ENCODE assay signal across 15 cellular contexts in genomic region chr12:31355747-31356107, GRCh38. TPM values are rescaled to one million over a fixed set of nuclear protein-coding genes. Genes with fewer than 3 reads are reported as not detected.
DNase-seq lines count a peak whose midpoint lies in the region; ATAC-seq, FAIRE-seq and TF ChIP-seq lines count a peak whose summit lies in the region.
"Had no signal": no experiment of that assay in that cellular context is flagged by ENCODE, and none has a peak within 500 bp of the region (broad histone marks: within the 10 kb centered on the region; RNA-seq: fewer than 3 reads in every experiment).

No MANE protein-coding gene starts in this region.

- ATAC-seq in HepG2 = peak; percentile 14; the same call in 2 of the 3 replicates
- ATAC-seq in right lobe of liver = no peak
- ATAC-seq: GM12878 had no signal

- H4K5ac ChIP-seq in H1 (ENCODE audit: insufficient read length, low read depth, low read length) = no peak overlapping the region

- H2BK15ac ChIP-seq in H1 (ENCODE audit: low read length) = no peak overlapping the region

- H3K27me3 ChIP-seq in HepG2 (ENCODE audit: control insufficient read depth in 1 of 2, insufficient read depth in 2 of 2, low read length in 2 of 2) (no peaks in the 10 kb centered on the region), right lobe of liver (no peaks in the 10 kb centered on the region), H1 (replicated peaks in 1 of 4; ENCODE audit: control insufficient read depth in 3 of 4, extremely low read depth in 1 of 4, insufficient read depth in 3 of 4, low read length in 3 of 4) (no peaks in the 10 kb centered on the region), mucosa of rectum (ENCODE audit: control insufficient read depth in 2 of 2, insufficient read depth in 2 of 2, low read length in 2 of 2) (no peaks in the 10 kb centered on the region), transverse colon (no peaks in the 10 kb centered on the region)
- H3K27me3 ChIP-seq: BLaER1 had no signal

- peak overlapping the region; percentile 79 for H3K27ac ChIP-seq in HepG2 (ENCODE audit: extremely low read length, insufficient read depth, low read length)
- H3K27ac ChIP-seq in right lobe of liver = no peak overlapping the region
- H3K27ac ChIP-seq in H1 (ENCODE audit: low read depth, low read length) = no peak overlapping the region
- H3K27ac ChIP-seq in mucosa of rectum (ENCODE audit: low read depth in 2 of 2, low read length in 2 of 2) = peak overlapping the region; percentile 54 to 62
- H3K27ac ChIP-seq in transverse colon = peak overlapping the region; percentile 60 to 73 (median 68)
- H3K27ac ChIP-seq: 22Rv1, BLaER1 had no signal

- H2BK5ac ChIP-seq in H1 (ENCODE audit: low read depth, low read length) = no peak overlapping the region

- H2BK120ac ChIP-seq in H1 (replicated peaks; ENCODE audit: low read depth, low read length) = no peak overlapping the region

- H3K4ac ChIP-seq in H1 (replicated peaks; ENCODE audit: insufficient read length, low read depth, low read length) = no peak overlapping the region

- no peak overlapping the region; the same call in 1 of the 2 replicates for H2BK20ac ChIP-seq in H1 (ENCODE audit: low read length)

- TF ChIP-seq EP300 in HepG2 (IDR thresholded peaks at IDR 0.05; ENCODE audit: low read depth in 2 of 2, low read length in 2 of 2) (no peak), HepG2 (CRISPR knock-in tag; IDR thresholded peaks at IDR 0.05; ENCODE audit: borderline replicate concordance) (no peak), H1 (IDR thresholded peaks at IDR 0.05; ENCODE audit: borderline replicate concordance in 1 of 2, low read depth in 2 of 2, low read length in 2 of 2) (no peak), transverse colon (IDR thresholded peaks at IDR 0.05; ENCODE audit: low read depth) (no peak)

- BruUV-seq in HepG2 (replicated peaks; lab: Mats Ljungman, UMichigan) = TSS peak; percentile 93

- CTCF ChIA-PET in HepG2 (lab: Yijun Ruan, JAX; ENCODE audit: low intra/inter-chr PET ratio, low total read pairs) (no interaction called here), H1 (lab: Charles Lee; ENCODE audit: partially characterized antibody) (interaction anchor here (0.7 to 1.1 kb wide), 4 partner anchors 8 to 33 kb away, joined by 3 read pairs; no protein-coding TSS in a partner anchor)

- H3K4me1 ChIP-seq in HepG2 (ENCODE audit: insufficient read depth, low read length) (peaks cover 29% of the 10 kb centered on the region), right lobe of liver (no peaks in the 10 kb centered on the region), H1 (replicated peaks in 1 of 4; ENCODE audit: control insufficient read depth in 3 of 4, insufficient read depth in 4 of 4, low read length in 3 of 4) (peaks cover 0 to 11% (median 7%) of the 10 kb centered on the region in 4 experiments; a peak in 5 of 7 replicates), mucosa of rectum (ENCODE audit: control insufficient read depth in 2 of 2, insufficient read depth in 2 of 2, low read length in 2 of 2) (peaks cover 8 to 25% of the 10 kb centered on the region in 2 donors), transverse colon (peaks cover 4 to 30% (median 8%) of the 10 kb centered on the region in 4 donors)
- H3K4me1 ChIP-seq: BLaER1 had no signal

- no peak overlapping the region for H3K18ac ChIP-seq in H1 (ENCODE audit: extremely low read depth, low read length)

- no peak overlapping the region for H3K14ac ChIP-seq in H1 (ENCODE audit: insufficient read length)

- no peak overlapping the region for H4K8ac ChIP-seq in H1 (ENCODE audit: extremely low read depth, insufficient read depth, low read length)

- H3K79me1 ChIP-seq in H1 (ENCODE audit: low read depth, low read length) = no peaks in the 10 kb centered on the region

- H3K4me3 ChIP-seq in HepG2 (replicated peaks in 1 of 3; ENCODE audit: insufficient read depth in 1 of 3, low read depth in 2 of 3, low read length in 3 of 3) = peak overlapping the region; percentile 7 to 35 (median 34); a peak in 4 of 6 replicates
- no peak overlapping the region for H3K4me3 ChIP-seq in right lobe of liver
- H3K4me3 ChIP-seq in H1 (ENCODE audit: extremely low read depth in 1 of 4, insufficient read depth in 2 of 4, low read depth in 3 of 4, low read length in 4 of 4) = no peak overlapping the region
- H3K4me3 ChIP-seq in mucosa of rectum (ENCODE audit: low read length in 2 of 2) = no peak overlapping the region
- H3K4me3 ChIP-seq in transverse colon = no peak overlapping the region
- H3K4me3 ChIP-seq: BLaER1, GM12878 had no signal

- H3K9me3 ChIP-seq in HepG2 (ENCODE audit: low read length) = no peaks in the 10 kb centered on the region
- no peaks in the 10 kb centered on the region for H3K9me3 ChIP-seq in right lobe of liver
- no peaks in the 10 kb centered on the region for H3K9me3 ChIP-seq in H1 (ENCODE audit: insufficient read depth in 2 of 2, low read depth in 1 of 2, low read length in 1 of 2)
- no peaks in the 10 kb centered on the region for H3K9me3 ChIP-seq in mucosa of rectum (ENCODE audit: control insufficient read depth in 2 of 2, low read length in 2 of 2)
- no peaks in the 10 kb centered on the region for H3K9me3 ChIP-seq in transverse colon
- H3K9me3 ChIP-seq: BLaER1 had no signal

- H2AK5ac ChIP-seq in H1 (ENCODE audit: low read depth, low read length) = no peak overlapping the region

- H4K91ac ChIP-seq in H1 (replicated peaks; ENCODE audit: insufficient read length, low read length) = peak overlapping the region; percentile 63

- TF ChIP-seq CTCF in HepG2 (CRISPR knock-in tag; IDR thresholded peaks at IDR 0.05) = no peak
- no peak for TF ChIP-seq CTCF in right lobe of liver (IDR thresholded peaks at IDR 0.05)
- TF ChIP-seq CTCF in H1 (IDR thresholded peaks at IDR 0.05; ENCODE audit: control extremely low read depth in 1 of 3, insufficient read depth in 1 of 3, low read depth in 1 of 3, low read length in 3 of 3) = no peak
- TF ChIP-seq CTCF in transverse colon (IDR thresholded peaks at IDR 0.05) = no peak

- H2BK12ac ChIP-seq in H1 (ENCODE audit: low read depth, low read length) = peak overlapping the region; percentile 20

- H3K9ac ChIP-seq in HepG2 (ENCODE audit: insufficient read depth, low read depth, low read length) = peak overlapping the region; percentile 66
- no peak overlapping the region for H3K9ac ChIP-seq in H1 (replicated peaks in 1 of 4; ENCODE audit: extremely low read depth in 1 of 4, low read depth in 3 of 4, low read length in 3 of 4)
- peak overlapping the region in 1 of 2 donors; percentile 34 for H3K9ac ChIP-seq in mucosa of rectum (ENCODE audit: low read depth in 1 of 2, low read length in 2 of 2)
- H3K9ac ChIP-seq: BLaER1 had no signal

- intact Hi-C loops in HepG2 (cut with micrococcal nuclease; ENCODE audit: unreplicated experiment) (loop anchor here (1.0 kb wide), 1 partner anchor 29 kb away; the partner anchor contains the start of gene SINHCAF), right lobe of liver (cut with DNase I) (no loop called here), transverse colon (cut with DNase I; ENCODE audit: low total_unique reads) (no loop called here)

- POLR2A ChIA-PET in HepG2 (lab: Yijun Ruan, JAX) = interaction anchor here (1.7 to 2.3 kb wide), 3 partner anchors 8 to 30 kb away, joined by 7 to 16 read pairs (median 13); partner anchors contain the start of gene SINHCAF
- POLR2A ChIA-PET in H1 (lab: Charles Lee; ENCODE audit: partially characterized antibody) = interaction anchor here (0.8 to 1.8 kb wide), 6 partner anchors 8 to 81 kb away, joined by 3 to 5 read pairs (median 4); no protein-coding TSS in a partner anchor

- TF ChIP-seq RAD21 in HepG2 (CRISPR knock-in tag; IDR thresholded peaks at IDR 0.05) (no peak), H1 (IDR thresholded peaks at IDR 0.05 in 1 of 2, conservative IDR thresholded peaks at IDR 0.05 in 1 of 2; ENCODE audit: low read depth in 2 of 2, low read length in 2 of 2) (no peak)

- no peak overlapping the region for H3K56ac ChIP-seq in H1 (replicated peaks; ENCODE audit: insufficient read length, low read depth, low read length)

- no peaks in the 10 kb centered on the region for H3K36me3 ChIP-seq in HepG2 (replicated peaks in 1 of 2; ENCODE audit: control insufficient read depth in 1 of 2, insufficient read depth in 2 of 2, low read length in 2 of 2)
- H3K36me3 ChIP-seq in right lobe of liver = no peaks in the 10 kb centered on the region
- H3K36me3 ChIP-seq in H1 (ENCODE audit: control insufficient read depth in 2 of 4, insufficient read depth in 4 of 4, low read length in 3 of 4) = no peaks in the 10 kb centered on the region
- no peaks in the 10 kb centered on the region for H3K36me3 ChIP-seq in mucosa of rectum (ENCODE audit: control insufficient read depth in 2 of 2, insufficient read depth in 2 of 2, low read length in 2 of 2)
- H3K36me3 ChIP-seq in transverse colon = no peaks in the 10 kb centered on the region
- H3K36me3 ChIP-seq: BLaER1 had no signal

- H4K20me1 ChIP-seq in HepG2 (ENCODE audit: insufficient read depth, low read length) (no peaks in the 10 kb centered on the region), H1 (replicated peaks in 1 of 2; ENCODE audit: control insufficient read depth in 1 of 2, insufficient read depth in 2 of 2, low read length in 2 of 2) (no peaks in the 10 kb centered on the region)
- H4K20me1 ChIP-seq: BLaER1 had no signal

- H3K23ac ChIP-seq in H1 (ENCODE audit: insufficient read length) = no peak overlapping the region

- no peak for DNase-seq in HepG2 (ENCODE audit: low spot score)
- DNase-seq in right lobe of liver = no peak
- no peak for DNase-seq in H1 (ENCODE audit: low read depth in 1 of 2, low spot score in 2 of 2)
- no peak for DNase-seq in transverse colon
- DNase-seq in hepatic stellate cell (ENCODE audit: low spot score) = no peak
- DNase-seq in Ammon's horn (ENCODE audit: low spot score) = no peak
- DNase-seq in T-helper 2 cell = no peak
- DNase-seq: CD8-positive, alpha-beta memory T cell; DMS 273 treated with DMSO at 0.1 percent for 48 hours; DMS79; HCEC 1CT had no signal

- H3K79me2 ChIP-seq in HepG2 (ENCODE audit: insufficient read depth, low read length) (no peaks in the 10 kb centered on the region), H1 (ENCODE audit: control insufficient read depth in 1 of 2, insufficient read depth in 2 of 2, low read length in 2 of 2) (no peaks in the 10 kb centered on the region)

- no peaks in the 10 kb centered on the region; the same call in 1 of the 2 replicates for H3K23me2 ChIP-seq in H1 (ENCODE audit: low read depth, low read length)

- 41% methylated on average over 3 of the region's 4 CpGs for whole genome bisulfite sequencing in HepG2 (ENCODE audit: low lambda C conversion rate)
- WGBS in right lobe of liver (ENCODE audit: insufficient coverage, low coverage, low lambda C conversion rate, missing lambda C conversion rate) = 75% methylated on average over 3 of the region's 4 CpGs
- WGBS in H1 (ENCODE audit: extremely low coverage in 1 of 2, insufficient coverage in 1 of 2, insufficient read length in 1 of 2, insufficient replicate concordance in 2 of 2, low coverage in 1 of 2, low lambda C conversion rate in 2 of 2, missing lambda C conversion rate in 1 of 2), 2 experiments = 67% methylated on average over 4 of the region's 4 CpGs; no CpG with 5 or more reads in 1 of the 2 experiments
- WGBS in transverse colon (ENCODE audit: low coverage in 1 of 2), 2 donors = 41% methylated on average over 3 of the region's 4 CpGs; no CpG with 5 or more reads in 1 of the 2 donors

- FAIRE-seq in HepG2 (lab: Jason Lieb, UNC) (no peak), H1 (lab: Jason Lieb, UNC) (no peak)
- FAIRE-seq: GM12878 had no signal

- H2AFZ ChIP-seq in HepG2 (ENCODE audit: low read length) (no peak overlapping the region), H1 (ENCODE audit: low read length) (no peak overlapping the region)

- TF ChIP-seq POLR2A in HepG2 (IDR thresholded peaks at IDR 0.05; ENCODE audit: insufficient read depth in 1 of 2, low read depth in 2 of 2, low read length in 2 of 2) (no peak), right lobe of liver (IDR thresholded peaks at IDR 0.05) (no peak), H1 (IDR thresholded peaks at IDR 0.05; ENCODE audit: control extremely low read depth in 1 of 2, low read depth in 2 of 2, low read length in 2 of 2) (no peak), transverse colon (IDR thresholded peaks at IDR 0.05) (no peak)

- H3K4me2 ChIP-seq in HepG2 (ENCODE audit: low read depth, low read length) (peak overlapping the region; percentile 61), H1 (ENCODE audit: insufficient read depth in 1 of 2, low read depth in 2 of 2, low read length in 2 of 2) (no peak overlapping the region)
- H3K4me2 ChIP-seq: BLaER1 had no signal

- in situ Hi-C loops in HepG2 (cut with HindIII; ENCODE audit: extremely low pct_ligation_motif_present, low pct_unique_long_range_greater_than_20kb) (no loop called here), transverse colon (cut with MboI; ENCODE audit: low pct_ligation_motif_present in 1 of 4, low pct_unique_long_range_greater_than_20kb in 1 of 4, low sequenced_read_pairs in 3 of 4) (no loop called here)

RNA-seq across cellular contexts. Expression of gene SINHCAF, which starts 29.8 kb away (rescaled TPM):
- 97.8 and 132 TPM in 2 replicates for total RNA-seq in HepG2 (2016; rRNA removed; fragmentation: Illumina TruSeq; extraction: Trizol)
- total RNA-seq in HepG2 (2016; cell fraction: cytosol; rRNA removed; fragmentation: Illumina TruSeq; extraction: Trizol; ENCODE audit: low read depth) = 22.6 and 27.1 TPM in 2 replicates
- total RNA-seq in HepG2 (2016; cell fraction: insoluble cytoplasmic fraction; rRNA removed; fragmentation: Illumina TruSeq; extraction: Trizol) = 99.7 and 134 TPM in 2 replicates
- 62.6 and 68.2 TPM in 2 replicates for total RNA-seq in HepG2 (2016; cell fraction: membrane; rRNA removed; fragmentation: Illumina TruSeq; extraction: Trizol)
- total RNA-seq in HepG2 (2016; cell fraction: nucleus; rRNA removed; fragmentation: Illumina TruSeq; extraction: Trizol) = 46.7 and 57.7 TPM in 2 replicates
- polyA plus RNA-seq in HepG2 (2011; rRNA removed) = 36.8 and 54.6 TPM in 2 replicates
- 24.7 and 38.2 TPM in 2 replicates for polyA plus RNA-seq in HepG2 (2011; cell fraction: cytosol; rRNA removed)
- polyA plus RNA-seq in HepG2 (2011; cell fraction: nucleus; rRNA removed) = 17.1 and 19.0 TPM in 2 replicates
- 60.8 and 80.1 TPM in 2 replicates for polyA plus RNA-seq in HepG2 (2012)
- 8.1 and 9.8 TPM in 2 replicates for polyA plus RNA-seq in HepG2 (2016; cell fraction: cytosol; fragmentation: Illumina TruSeq; extraction: Trizol; ENCODE audit: low read depth)
- polyA plus RNA-seq in HepG2 (2016; cell fraction: insoluble cytoplasmic fraction; fragmentation: Illumina TruSeq; extraction: Trizol; ENCODE audit: low read depth) = 133 and 138 TPM in 2 replicates
- 34.0 and 34.6 TPM in 2 replicates for polyA plus RNA-seq in HepG2 (2016; cell fraction: membrane; fragmentation: Illumina TruSeq; extraction: Trizol; ENCODE audit: low read depth)
- polyA plus RNA-seq in HepG2 (2016; cell fraction: nucleus; fragmentation: Illumina TruSeq; extraction: Trizol; ENCODE audit: insufficient read depth, low read depth) = 59.8 and 60.8 TPM in 2 replicates
- 24.4 and 32.5 TPM in 2 replicates for polyA minus RNA-seq in HepG2 (2011; rRNA and poly(A)+ RNA removed; ENCODE audit: low replicate concordance)
- 51.2 and 59.7 TPM in 2 replicates for polyA minus RNA-seq in HepG2 (2011; cell fraction: cytosol; rRNA and poly(A)+ RNA removed)
- polyA minus RNA-seq in HepG2 (2011; cell fraction: nucleus; rRNA and poly(A)+ RNA removed) = 68.4 and 72.5 TPM in 2 replicates
- 10 to 100 TPM in 2 of 6 experiments, 1 to 10 TPM in 4; 1.6 to 21.9 (median 8.2) TPM for total RNA-seq in right lobe of liver
- 536 and 576 TPM in 2 replicates for total RNA-seq in H1 (2021; fragmentation: NEBNext Ultra II Directional; extraction: Animal tissue kit (Norgen Biotek cat#: 25700))
- polyA plus RNA-seq in H1 (2011; rRNA removed) = 86.5 and 138 TPM in 2 replicates
- 177 TPM for polyA plus RNA-seq in H1 (2011; cell fraction: cytosol; rRNA removed)
- 60.0 TPM for polyA plus RNA-seq in H1 (2011; cell fraction: nucleus; rRNA removed)
- 203 to 395 TPM (median 221 TPM) in 4 replicates for polyA plus RNA-seq in H1 (2012, experiment 1 of 2)
- polyA plus RNA-seq in H1 (2012, experiment 2 of 2) = 62.3 TPM
- polyA plus RNA-seq in H1 (2013, experiment 1 of 2) = 326 TPM
- polyA plus RNA-seq in H1 (2013, experiment 2 of 2) = 349 TPM
- polyA minus RNA-seq in H1 (2011; rRNA and poly(A)+ RNA removed) = 140 and 200 TPM in 2 replicates
- polyA minus RNA-seq in H1 (2011; cell fraction: cytosol; rRNA and poly(A)+ RNA removed) = 186 TPM
- polyA minus RNA-seq in H1 (2011; cell fraction: nucleus; rRNA and poly(A)+ RNA removed) = 178 TPM
- total RNA-seq in transverse colon = 100 to 1,000 TPM in 1 of 4 donors, 10 to 100 TPM in 3; 16.8 to 135 (median 64.8) TPM

Comparison
In these comparisons a context has a peak if more than half of its experiments do, and no peak if none do; other contexts are left out.
1. H3K27ac ChIP-seq: peak in HepG2 (single experiment), mucosa of rectum (2 of 2) and transverse colon (4 of 4); none in right lobe of liver (0 of 3) and H1 (single experiment).
2. H3K4me3 ChIP-seq: peak in HepG2 (3 of 3); none in right lobe of liver (0 of 3), H1 (0 of 4), mucosa of rectum (0 of 2) and transverse colon (0 of 4).
3. Of the 41 proteins assayed by ChIP-seq in both HepG2 and H1: peak only in HepG2: MAX; only in H1: none; in both: none; in neither: 39; mixed calls (peak in some experiments, not most) for 1.